ENCODE assay signal across 1 cellular context in the genomic region with DNA sequence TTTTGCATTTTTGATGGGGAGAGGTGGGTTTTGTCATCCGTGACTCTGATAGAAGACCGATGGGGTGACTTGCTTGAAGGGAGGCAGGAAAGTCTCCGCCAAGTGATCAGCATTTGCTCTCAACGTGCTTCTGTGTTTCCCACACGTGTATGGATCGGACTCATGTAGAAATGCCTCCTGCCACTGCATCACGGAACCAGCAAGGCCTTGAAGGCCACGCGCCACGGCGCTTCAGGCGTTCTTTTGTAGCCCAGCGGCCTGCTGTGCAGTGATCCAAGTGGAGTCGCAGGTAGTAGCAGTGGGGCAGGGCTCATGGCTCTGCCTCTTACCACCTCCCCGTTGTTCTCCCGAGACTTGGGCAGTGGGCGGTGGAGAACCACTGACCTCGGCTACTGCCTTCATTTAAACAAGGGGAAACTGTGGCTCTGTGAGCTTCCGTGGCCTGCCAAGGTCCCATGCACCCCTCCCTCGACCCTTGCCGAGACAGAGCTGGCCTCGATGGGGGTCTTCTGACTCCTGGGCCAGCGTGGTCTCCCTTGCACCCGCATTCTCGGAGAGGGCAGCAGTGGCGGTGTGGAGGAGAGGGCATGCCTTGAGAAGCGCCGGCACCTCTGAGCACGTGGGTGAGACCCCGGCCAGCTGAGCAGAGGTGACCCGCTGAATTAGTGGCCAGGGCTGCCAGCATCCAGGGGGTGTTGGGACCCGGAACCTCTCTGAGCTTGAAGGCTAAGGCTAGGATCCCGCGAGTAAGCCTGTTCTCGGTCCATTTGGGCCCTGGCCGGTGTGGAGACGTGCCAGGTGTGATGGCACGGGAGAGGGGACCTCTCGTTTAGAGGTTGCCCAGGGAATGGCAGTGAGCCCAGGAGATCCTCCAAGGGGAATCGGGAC.
TF ChIP-seq lines count a peak whose summit lies in the region.

No MANE protein-coding gene starts in this region.

TF ChIP-seq in HepG2, 621 proteins besides CTCF, POLR2A, EP300 and RAD21 (continued from another document):
- TF ChIP-seq MNT (IDR thresholded peaks at IDR 0.05), result peak; percentile 82
